ENCODE assay signal across 9 cellular contexts in genomic region chr5:95664204-95664786, GRCh38. TPM values are rescaled to one million over a fixed set of nuclear protein-coding genes. Genes with fewer than 3 reads are reported as not detected.
A peak's percentile ranks its signal among the peaks of the same experiment; 100 is the strongest.
DNase-seq lines count a peak whose midpoint lies in the region; ATAC-seq and TF ChIP-seq lines count a peak whose summit lies in the region.
"Had no signal": no experiment of that assay in that cellular context is flagged by ENCODE, and none has a peak within 500 bp of the region (broad histone marks: within the 10 kb centered on the region; RNA-seq: fewer than 3 reads in every experiment).

No MANE protein-coding gene starts in this region.

- H3K27ac Mint-ChIP-seq in activated CD4-positive, alpha-beta T cell treated with anti-CD3 and anti-CD28 coated beads, Interleukin-2, amount 10 ng/mL, durations not matched to agents 7 days and 5 days, result no peak overlapping the region
- H3K27ac Mint-ChIP-seq: activated naive CD4-positive, alpha-beta T cell treated with anti-CD3 and anti-CD28 coated beads, Interleukin-2, amount 50 U/mL, for 72 hours had no signal

- TF ChIP-seq CTCF in foreskin fibroblast (IDR thresholded peaks at IDR 0.05; ENCODE audit: low read depth, low read length) (peak; percentile 76), retinal pigment epithelial cell (conservative IDR thresholded peaks at IDR 0.05; ENCODE audit: low read depth, low read length) (peak; percentile 77)

- DNase-seq in SHP77 treated with DMSO at 0.1 percent for 48 hours (lab: John Stamatoyannopoulos, UW), result peak; percentile 4
- DNase-seq in SHP77 (lab: John Stamatoyannopoulos, UW), result no peak
- peak; percentile 37 for DNase-seq in LoVo (ENCODE audit: low spot score)
- DNase-seq in activated CD4-positive, alpha-beta T cell treated with anti-CD3 and anti-CD28 coated beads, Interleukin-2, amount 10 ng/mL, durations not matched to agents 7 days and 5 days, result peak; percentile 48
- peak in 1 of 2 donors; percentile 65 for DNase-seq in foreskin fibroblast
- DNase-seq in retinal pigment epithelial cell (ENCODE audit: low read depth), result no peak
- DNase-seq in MG63, result no peak

- H3K36me3 ChIP-seq in MG63, result no peaks in the 10 kb centered on the region

- no peaks in the 10 kb centered on the region for H3K9me3 Mint-ChIP-seq in activated CD4-positive, alpha-beta T cell treated with anti-CD3 and anti-CD28 coated beads, Interleukin-2, amount 10 ng/mL, durations not matched to agents 7 days and 5 days
- H3K9me3 Mint-ChIP-seq: activated naive CD4-positive, alpha-beta T cell treated with anti-CD3 and anti-CD28 coated beads, Interleukin-2, amount 50 U/mL, for 72 hours had no signal

- POLR2A ChIA-PET in activated CD4-positive, alpha-beta T cell treated with anti-CD3 and anti-CD28 coated beads, Interleukin-2, amount 10 ng/mL, durations not matched to agents 7 days and 5 days (lab: Charles Lee), result no interaction called here

- H3K4me3 ChIP-seq in foreskin fibroblast (ENCODE audit: low read depth in 1 of 2, low read length in 2 of 2), result no peak overlapping the region
- H3K4me3 ChIP-seq in retinal pigment epithelial cell (ENCODE audit: low read length), result no peak overlapping the region
- no peak overlapping the region for H3K4me3 ChIP-seq in MG63

- H3K4me3 Mint-ChIP-seq in activated CD4-positive, alpha-beta T cell treated with anti-CD3 and anti-CD28 coated beads, Interleukin-2, amount 10 ng/mL, durations not matched to agents 7 days and 5 days, result no peak overlapping the region

- no peaks in the 10 kb centered on the region for H3K9me3 ChIP-seq in MG63

- no peaks in the 10 kb centered on the region for H3K27me3 ChIP-seq in MG63

- H3K27me3 Mint-ChIP-seq in activated CD4-positive, alpha-beta T cell treated with anti-CD3 and anti-CD28 coated beads, Interleukin-2, amount 10 ng/mL, durations not matched to agents 7 days and 5 days, result no peaks in the 10 kb centered on the region

- no peak for ATAC-seq in GM19351 (IDR thresholded peaks at IDR 0.05; ENCODE audit: unreplicated experiment)
- ATAC-seq: activated naive CD4-positive, alpha-beta T cell treated with anti-CD3 and anti-CD28 coated beads, Interleukin-2, amount 50 U/mL, for 72 hours had no signal

- CTCF ChIA-PET in activated CD4-positive, alpha-beta T cell treated with anti-CD3 and anti-CD28 coated beads, Interleukin-2, amount 10 ng/mL, durations not matched to agents 7 days and 5 days (lab: Charles Lee), result interaction anchor here (0.7 to 1.5 kb wide), 8 partner anchors 11 to 185 kb away, joined by 3 to 5 read pairs (median 3); partner anchors contain the start of gene RFESD

- H3K36me3 Mint-ChIP-seq in activated CD4-positive, alpha-beta T cell treated with anti-CD3 and anti-CD28 coated beads, Interleukin-2, amount 10 ng/mL, durations not matched to agents 7 days and 5 days (ENCODE audit: low read depth), result no peaks in the 10 kb centered on the region
- H3K36me3 Mint-ChIP-seq: activated naive CD4-positive, alpha-beta T cell treated with anti-CD3 and anti-CD28 coated beads, Interleukin-2, amount 50 U/mL, for 72 hours had no signal

- peaks cover 3% of the 10 kb centered on the region for H3K4me1 Mint-ChIP-seq in activated CD4-positive, alpha-beta T cell treated with anti-CD3 and anti-CD28 coated beads, Interleukin-2, amount 10 ng/mL, durations not matched to agents 7 days and 5 days

RNA-seq across cellular contexts. Expression of gene RFESD, which starts 17.7 kb away (rescaled TPM):
- 1 to 10 TPM; 5.9 to 6.2 TPM for total RNA-seq in activated CD4-positive, alpha-beta T cell treated with anti-CD3 and anti-CD28 coated beads, Interleukin-2, amount 10 ng/mL, durations not matched to agents 7 days and 5 days
- total RNA-seq in MG63 (2014; rRNA removed; shearing (Covaris generic); ENCODE audit: low replicate concordance), result 2.2 and 10.7 TPM in 2 replicates

RNA-seq across cellular contexts. Expression of gene SPATA9, which starts 18.5 kb away (rescaled TPM):
- total RNA-seq in activated CD4-positive, alpha-beta T cell treated with anti-CD3 and anti-CD28 coated beads, Interleukin-2, amount 10 ng/mL, durations not matched to agents 7 days and 5 days, result not detected
- 1.1 TPM in 1 of 2 replicates, not detected in the other for total RNA-seq in MG63 (2014; rRNA removed; shearing (Covaris generic); ENCODE audit: low replicate concordance)
- total RNA-seq: activated naive CD4-positive, alpha-beta T cell treated with anti-CD3 and anti-CD28 coated beads, Interleukin-2, amount 50 U/mL, for 72 hours had no signal

RNA-seq across cellular contexts. Expression of gene GPR150, which starts 44.4 kb away (rescaled TPM):
- total RNA-seq in activated CD4-positive, alpha-beta T cell treated with anti-CD3 and anti-CD28 coated beads, Interleukin-2, amount 10 ng/mL, durations not matched to agents 7 days and 5 days, result 1 to 10 TPM in 1 of 2 experiments, under 1 TPM in 1; 0.87 to 1.2 TPM
- total RNA-seq in MG63 (2014; rRNA removed; shearing (Covaris generic); ENCODE audit: low replicate concordance), result not detected in 2 replicates

Comparison
In these comparisons a context has a peak if more than half of its experiments do, and no peak if none do; other contexts are left out.
1. DNase-seq: peak in SHP77 treated with DMSO at 0.1 percent for 48 hours (single experiment), LoVo (single experiment) and activated CD4-positive, alpha-beta T cell treated with anti-CD3 and anti-CD28 coated beads, Interleukin-2, amount 10 ng/mL, durations not matched to agents 7 days and 5 days (single experiment); none in SHP77 (0 of 2), retinal pigment epithelial cell (single experiment) and MG63 (single experiment).